ENCODE assay signal across 8 cellular contexts in the genomic region with DNA sequence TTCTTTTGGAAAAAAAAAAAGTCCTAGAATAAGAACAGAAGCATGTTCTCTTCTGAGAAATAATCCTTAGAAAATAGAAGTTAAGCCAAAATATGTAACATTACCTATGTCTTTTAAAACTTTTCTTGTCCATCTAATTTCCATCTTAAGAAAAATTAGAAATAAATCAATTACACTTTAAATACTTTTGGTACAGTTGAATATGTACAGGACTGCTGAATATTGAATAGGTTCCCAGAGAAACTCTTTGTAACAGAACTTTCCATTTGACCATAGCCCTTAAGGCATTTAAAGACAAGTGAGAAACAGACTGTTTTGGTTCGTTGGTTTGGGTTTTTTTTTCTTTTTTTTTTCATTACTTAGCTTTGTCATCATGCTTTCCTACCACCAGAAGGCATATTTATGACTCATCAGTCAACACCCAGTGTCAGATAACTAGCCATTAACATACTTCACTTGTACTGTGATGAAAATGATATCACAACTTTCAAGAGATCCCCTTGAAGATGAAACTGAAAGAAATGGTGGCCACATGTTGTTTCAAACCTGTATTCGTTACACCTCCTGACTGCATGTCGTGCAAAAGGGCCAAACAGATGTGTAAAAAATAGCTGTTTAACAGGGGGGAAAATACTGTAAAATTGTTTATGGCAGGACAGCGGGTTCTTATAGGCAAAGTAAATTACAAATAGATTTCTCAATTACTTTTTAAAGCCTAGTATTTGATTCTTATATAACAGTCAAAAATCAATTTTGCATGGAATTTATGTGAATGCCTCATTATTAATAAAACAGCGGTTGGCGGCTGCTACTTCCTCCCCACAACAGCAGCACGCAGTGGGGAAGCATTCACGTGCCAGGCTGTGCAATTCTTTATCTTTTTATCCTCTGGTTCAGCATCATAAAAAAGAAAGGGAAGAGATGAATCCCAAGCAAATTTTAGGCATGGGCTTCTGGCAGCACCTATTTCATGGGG.
DNase-seq lines count a peak whose midpoint lies in the region; ATAC-seq and TF ChIP-seq lines count a peak whose summit lies in the region.

No MANE protein-coding gene starts in this region.

- H3K4me3 ChIP-seq in RWPE2 (ENCODE audit: severe bottlenecking) = no peak overlapping the region

- no peak for TF ChIP-seq CTCF in RWPE2 (IDR thresholded peaks at IDR 0.05; ENCODE audit: poor library complexity, severe bottlenecking)

- no peaks in the 10 kb centered on the region for H3K36me3 ChIP-seq in RWPE2 (ENCODE audit: low read depth)

- peak; percentile 95 for ATAC-seq in GM19043 (IDR thresholded peaks at IDR 0.05; ENCODE audit: low read depth, unreplicated experiment)
- peak; percentile 98 for ATAC-seq in HG03066 (IDR thresholded peaks at IDR 0.05; ENCODE audit: low read depth, unreplicated experiment)
- peak; percentile 53; the same call in 2 of the 3 replicates for ATAC-seq in RWPE2 (ENCODE audit: low read depth)

- peak; percentile 16 for DNase-seq in DMS79 treated with DMSO at 0.1 percent for 48 hours (lab: John Stamatoyannopoulos, UW)
- no peak for DNase-seq in RWPE2 (ENCODE audit: low spot score)
- DNase-seq in iris pigment epithelial cell (ENCODE audit: low read depth) = peak; percentile 31
- no peak for DNase-seq in NCI-H1436 treated with DMSO at 0.1 percent for 48 hours (lab: John Stamatoyannopoulos, UW)
- DNase-seq in substantia nigra (lab: John Stamatoyannopoulos, UW) = no peak
- no peak for DNase-seq in KG1 (lab: John Stamatoyannopoulos, UW)

- no peaks in the 10 kb centered on the region for H3K27me3 ChIP-seq in RWPE2 (ENCODE audit: insufficient read depth, poor library complexity, severe bottlenecking)

- H3K9me3 ChIP-seq in RWPE2 (ENCODE audit: severe bottlenecking) = no peaks in the 10 kb centered on the region

- H3K4me1 ChIP-seq in RWPE2 (ENCODE audit: insufficient read depth, poor library complexity, severe bottlenecking) = no peaks in the 10 kb centered on the region

- H3K27ac ChIP-seq in RWPE2 (ENCODE audit: poor library complexity, severe bottlenecking) = no peak overlapping the region
- no peak overlapping the region for H3K27ac ChIP-seq in substantia nigra (ENCODE audit: low read depth, low read length, poor library complexity, severe bottlenecking)

Comparison
In these comparisons a context has a peak if more than half of its experiments do, and no peak if none do; other contexts are left out.
1. DNase-seq: peak in DMS79 treated with DMSO at 0.1 percent for 48 hours (single experiment) and iris pigment epithelial cell (single experiment); none in RWPE2 (single experiment), NCI-H1436 treated with DMSO at 0.1 percent for 48 hours (single experiment), substantia nigra (0 of 49) and KG1 (single experiment).
2. Peak in every context shown above with its lines, with median percentiles within 50 percentile points of each other: ATAC-seq.